10 cellular contexts compared by ENCODE assay signal in genomic region chr14:69363055-69363454, GRCh38. TPM values are rescaled to one million over a fixed set of nuclear protein-coding genes. Genes with fewer than 3 reads are reported as not detected.
DNase-seq lines count a peak whose midpoint lies in the region; ATAC-seq and TF ChIP-seq lines count a peak whose summit lies in the region.
"Had no signal": no experiment of that assay in that cellular context is flagged by ENCODE, and none has a peak within 500 bp of the region (broad histone marks: within the 10 kb centered on the region; RNA-seq: fewer than 3 reads in every experiment).

No MANE protein-coding gene starts in this region.

- H3K27ac ChIP-seq in caudate nucleus (ENCODE audit: low read depth, low read length) (no peak overlapping the region), tibial artery (no peak overlapping the region)
- H3K27ac ChIP-seq: 22Rv1 had no signal

- H3K27ac Mint-ChIP-seq in activated T-cell treated with anti-CD3 and anti-CD28 coated beads, Interleukin-2, amount 50 U/mL, for 24 hours: no peak overlapping the region
- H3K27ac Mint-ChIP-seq: activated T-cell treated with anti-CD3 and anti-CD28 coated beads, Interleukin-2, amount 50 U/mL, for 72 hours had no signal

- H3K4me3 Mint-ChIP-seq in activated T-cell treated with anti-CD3 and anti-CD28 coated beads, Interleukin-2, amount 50 U/mL, for 24 hours: no peak overlapping the region
- H3K4me3 Mint-ChIP-seq: activated T-cell treated with anti-CD3 and anti-CD28 coated beads, Interleukin-2, amount 50 U/mL, for 72 hours had no signal

- H3K9me3 Mint-ChIP-seq in activated T-cell treated with anti-CD3 and anti-CD28 coated beads, Interleukin-2, amount 50 U/mL, for 24 hours: no peaks in the 10 kb centered on the region
- H3K9me3 Mint-ChIP-seq: activated T-cell treated with anti-CD3 and anti-CD28 coated beads, Interleukin-2, amount 50 U/mL, for 72 hours had no signal

- H3K27me3 Mint-ChIP-seq in activated T-cell treated with anti-CD3 and anti-CD28 coated beads, Interleukin-2, amount 50 U/mL, for 24 hours: no peaks in the 10 kb centered on the region

- no peaks in the 10 kb centered on the region for H3K36me3 Mint-ChIP-seq in activated T-cell treated with anti-CD3 and anti-CD28 coated beads, Interleukin-2, amount 50 U/mL, for 24 hours (ENCODE audit: low read depth)

- no peak overlapping the region for H3K4me3 ChIP-seq in tibial artery

- H3K4me1 ChIP-seq in tibial artery: peaks cover 0 to 2% (median 0%) of the 10 kb centered on the region in 4 donors

- H3K27me3 ChIP-seq in tibial artery: peaks cover 0 to 7% of the 10 kb centered on the region in 2 donors

- H3K36me3 ChIP-seq in tibial artery: no peaks in the 10 kb centered on the region

- DNase-seq in DMS 273 (lab: John Stamatoyannopoulos, UW; ENCODE audit: unreplicated experiment): peak; percentile 34
- no peak for DNase-seq in DMS 273 treated with DMSO at 0.1 percent for 48 hours (lab: John Stamatoyannopoulos, UW)
- DNase-seq in caudate nucleus (lab: John Stamatoyannopoulos, UW): peak in 31 of 61 donors; percentile 6 to 46 (median 20)
- peak; percentile 81 for DNase-seq in islet precursor cell
- DNase-seq in tibial artery: peak in 1 of 2 donors; percentile 41
- DNase-seq in activated T-cell treated with anti-CD3 and anti-CD28 coated beads, Interleukin-2, amount 50 U/mL, for 24 hours: no peak
- no peak for DNase-seq in left colon
- DNase-seq: activated T-cell treated with anti-CD3 and anti-CD28 coated beads, Interleukin-2, amount 50 U/mL, for 72 hours had no signal

- no peaks in the 10 kb centered on the region for H3K9me3 ChIP-seq in tibial artery

- peak; percentile 61 for TF ChIP-seq CTCF in tibial artery (IDR thresholded peaks at IDR 0.05)

- ATAC-seq in HG03342 (IDR thresholded peaks at IDR 0.05; ENCODE audit: unreplicated experiment) (no peak), left colon (no peak)
- ATAC-seq: activated T-cell treated with anti-CD3 and anti-CD28 coated beads, Interleukin-2, amount 50 U/mL, for 72 hours had no signal

- intact Hi-C loops in tibial artery (cut with DNase I; ENCODE audit: low total_unique reads): loop anchor here (5.0 kb wide), 1 partner anchor 121 kb away; no protein-coding TSS in a partner anchor
- intact Hi-C loops in left colon (cut with DNase I, micrococcal nuclease): no loop called here

- H3K4me1 Mint-ChIP-seq in activated T-cell treated with anti-CD3 and anti-CD28 coated beads, Interleukin-2, amount 50 U/mL, for 24 hours (ENCODE audit: low read depth): peaks cover 12% of the 10 kb centered on the region

RNA-seq across cellular contexts. Expression of gene ERH, which starts 35.0 kb away (rescaled TPM):
- 100 to 1,000 TPM in 1 of 2 donors, 10 to 100 TPM in 1; 99.8 to 119 TPM for total RNA-seq in left colon

RNA-seq across cellular contexts. Expression of gene SLC39A9, which starts 35.4 kb away (rescaled TPM):
- total RNA-seq in left colon: 10 to 100 TPM; 80.7 to 84.5 TPM

Comparison
In these comparisons a context has a peak if more than half of its experiments do, and no peak if none do; other contexts are left out.
1. DNase-seq: peak in DMS 273 (single experiment), caudate nucleus (31 of 61) and islet precursor cell (single experiment); none in DMS 273 treated with DMSO at 0.1 percent for 48 hours (single experiment), activated T-cell treated with anti-CD3 and anti-CD28 coated beads, Interleukin-2, amount 50 U/mL, for 24 hours (single experiment) and left colon (0 of 2).